23 cellular contexts compared by ENCODE assay signal in genomic region chr2:66301767-66302140, GRCh38.
"Had no signal": no experiment of that assay in that cellular context is flagged by ENCODE, and none has a peak within 500 bp of the region (broad histone marks: within the 10 kb centered on the region; RNA-seq: fewer than 3 reads in every experiment).

No MANE protein-coding gene starts in this region.

- H3K4me1 Mint-ChIP-seq: activated B cell treated with CpG ODN at 0.5 μM for 24 hours; activated CD4-positive, alpha-beta T cell treated with anti-CD3 and anti-CD28 coated beads for 36 hours; activated naive CD8-positive, alpha-beta T cell treated with anti-CD3 and anti-CD28 coated beads for 36 hours; T-helper 17 cell had no signal

- H3K4me3 Mint-ChIP-seq: activated B cell treated with CpG ODN at 0.5 μM for 24 hours; activated CD4-positive, alpha-beta T cell treated with anti-CD3 and anti-CD28 coated beads for 36 hours; activated naive CD8-positive, alpha-beta T cell treated with anti-CD3 and anti-CD28 coated beads for 36 hours; activated T-cell treated with anti-CD3 and anti-CD28 coated beads, Interleukin-2, amount 50 U/mL, for 24 hours; dendritic cell treated with granulocyte-macrophage colony-stimulating factor and Interleukin-4, amounts not matched to agents 40 ng/mL and 50 ng/mL, for 4 days; nephron progenitor cell; stimulated activated naive CD8-positive, alpha-beta T cell treated with anti-CD3 and anti-CD28 coated beads, Interleukin-15, Interleukin-2, amounts not matched to agents 100 ng/mL and 50 ng/mL, for 24 hours; T-helper 17 cell had no signal

- H3K27me3 ChIP-seq: cardiac muscle cell, left lung, vagina had no signal

- H3K9me3 Mint-ChIP-seq: activated B cell treated with CpG ODN at 0.5 μM for 24 hours; activated naive CD8-positive, alpha-beta T cell treated with anti-CD3 and anti-CD28 coated beads for 36 hours; nephron progenitor cell; stimulated activated naive CD8-positive, alpha-beta T cell treated with anti-CD3 and anti-CD28 coated beads, Interleukin-15, Interleukin-2, amounts not matched to agents 100 ng/mL and 50 ng/mL, for 24 hours had no signal

- H3K27ac Mint-ChIP-seq: activated B cell treated with CpG ODN at 0.5 μM for 24 hours; activated CD4-positive, alpha-beta T cell treated with anti-CD3 and anti-CD28 coated beads for 36 hours; activated naive CD8-positive, alpha-beta T cell treated with anti-CD3 and anti-CD28 coated beads for 36 hours; activated T-cell treated with anti-CD3 and anti-CD28 coated beads, Interleukin-2, amount 50 U/mL, for 24 hours; activated T-helper 2 cell treated with anti-CD3 and anti-CD28 coated beads, Interferon-gamma antibody, Interleukin-2, Interleukin-4, amounts not matched to agents 10 μg/mL and 5 μg/mL and 100 μg/mL, durations not matched to agents 14 hours and 24 hours and 36 hours; dendritic cell treated with granulocyte-macrophage colony-stimulating factor and Interleukin-4, amounts not matched to agents 40 ng/mL and 50 ng/mL, for 4 days; stimulated activated naive CD8-positive, alpha-beta T cell treated with anti-CD3 and anti-CD28 coated beads, Interleukin-15, Interleukin-2, amounts not matched to agents 100 ng/mL and 50 ng/mL, for 24 hours; T-helper 17 cell had no signal

- H3K27ac ChIP-seq: cardiac muscle cell, left lung, vagina had no signal

- H3K27me3 Mint-ChIP-seq: activated B cell treated with CpG ODN at 0.5 μM for 24 hours; activated CD4-positive, alpha-beta T cell treated with anti-CD3 and anti-CD28 coated beads for 36 hours; activated naive CD8-positive, alpha-beta T cell treated with anti-CD3 and anti-CD28 coated beads for 36 hours; activated T-cell treated with anti-CD3 and anti-CD28 coated beads, Interleukin-2, amount 50 U/mL, for 24 hours; dendritic cell treated with granulocyte-macrophage colony-stimulating factor and Interleukin-4, amounts not matched to agents 40 ng/mL and 50 ng/mL, for 4 days; stimulated activated naive CD8-positive, alpha-beta T cell treated with anti-CD3 and anti-CD28 coated beads, Interleukin-15, Interleukin-2, amounts not matched to agents 100 ng/mL and 50 ng/mL, for 24 hours; T-helper 17 cell had no signal

- H3K4me3 ChIP-seq: cardiac muscle cell, left lung, vagina had no signal

- ATAC-seq: activated CD4-positive, alpha-beta T cell treated with anti-CD3 and anti-CD28 coated beads for 36 hours; T-helper 17 cell had no signal

- DNase-seq: activated B cell treated with CpG ODN at 0.5 μM for 24 hours; activated CD4-positive, alpha-beta T cell treated with anti-CD3 and anti-CD28 coated beads for 36 hours; activated CD4-positive, alpha-beta T cell treated with anti-CD3 and anti-CD28 coated beads, Interleukin-2, amount 50 U/mL, for 4 hours; activated CD8-positive, alpha-beta memory T cell treated with anti-CD3 and anti-CD28 coated beads for 24 hours; activated CD8-positive, alpha-beta memory T cell treated with anti-CD3 and anti-CD28 coated beads, Interleukin-2, amount 50 U/mL, for 4 hours; activated naive CD4-positive, alpha-beta T cell treated with Interleukin-2 at 50 U/mL for 16 hours; activated naive CD8-positive, alpha-beta T cell treated with anti-CD3 and anti-CD28 coated beads for 36 hours; activated T-cell treated with anti-CD3 and anti-CD28 coated beads, Interleukin-2, amount 50 U/mL, for 24 hours; amniotic stem cell; effector CD8-positive, alpha-beta T cell; erythroblast; left lung; mammary epithelial cell; midbrain; nephron progenitor cell; stimulated activated CD4-positive, alpha-beta T cell treated with anti-CD3 and anti-CD28 coated beads, Interleukin-12 subunit alpha, Interleukin-12 subunit beta, amount 100 ng/mL, for 4 hours; stimulated activated CD4-positive, alpha-beta T cell treated with anti-CD3 and anti-CD28 coated beads, Interleukin-4, amount 100 ng/mL, for 4 hours; T-helper 17 cell had no signal

- H3K36me3 ChIP-seq: cardiac muscle cell, left lung, vagina had no signal

- H3K36me3 Mint-ChIP-seq: activated naive CD8-positive, alpha-beta T cell treated with anti-CD3 and anti-CD28 coated beads for 36 hours had no signal

- H3K9me3 ChIP-seq: left lung, vagina had no signal
